ENCODE assay signal across 9 cellular contexts in the genomic region with DNA sequence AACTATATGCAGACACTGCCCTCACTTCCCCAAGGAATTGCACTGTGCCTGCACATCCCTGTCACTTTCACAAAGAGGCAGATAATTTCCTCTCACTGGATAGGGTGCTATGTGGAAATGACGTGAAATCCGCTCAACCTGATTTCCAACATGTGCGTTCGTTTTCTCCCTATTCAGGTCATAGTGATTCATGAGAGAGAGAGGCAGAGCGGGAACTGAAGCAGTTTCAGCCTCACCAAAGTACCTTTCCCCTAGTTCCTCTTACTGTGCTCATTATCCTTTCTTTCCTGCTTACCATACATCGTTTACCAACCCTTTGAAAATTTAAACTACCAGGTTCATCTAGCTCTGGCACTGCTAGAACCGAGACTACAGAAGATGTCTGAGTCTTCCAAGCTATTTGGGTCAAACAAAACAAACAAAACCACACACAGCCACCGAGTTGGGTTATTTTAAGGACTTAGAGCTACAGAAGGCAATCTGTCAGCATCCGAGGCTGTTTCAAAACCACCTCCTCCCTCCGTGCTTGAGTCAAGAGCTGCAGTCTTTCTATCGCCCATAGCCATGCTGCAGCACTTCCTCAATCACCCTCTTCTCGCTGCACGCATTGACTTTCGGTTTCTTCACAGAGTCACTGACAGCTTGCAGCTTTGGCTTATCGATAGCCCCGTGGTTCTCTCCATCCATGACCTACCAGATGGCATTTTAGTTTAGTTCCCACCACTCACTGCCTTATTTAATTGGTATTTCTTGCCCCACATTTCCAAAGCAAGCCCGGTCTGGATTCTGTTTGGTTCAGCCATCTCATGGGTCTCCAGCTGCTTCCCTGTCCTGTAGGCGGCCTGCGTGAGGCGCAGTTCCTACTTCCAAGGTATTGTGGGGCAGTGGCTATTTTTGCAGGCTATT.
DNase-seq lines count a peak whose midpoint lies in the region; ATAC-seq and TF ChIP-seq lines count a peak whose summit lies in the region.
"Had no signal": no experiment of that assay in that cellular context is flagged by ENCODE, and none has a peak within 500 bp of the region (broad histone marks: within the 10 kb centered on the region; RNA-seq: fewer than 3 reads in every experiment).

No MANE protein-coding gene starts in this region.

- H3K4me3 ChIP-seq in A673 (ENCODE audit: low read depth, low read length, poor library complexity, severe bottlenecking) (peak overlapping the region; percentile 41), fibroblast of lung (replicated peaks in 1 of 4; ENCODE audit: control extremely low read depth in 1 of 4, insufficient read depth in 1 of 4, low read depth in 3 of 4, low read length in 4 of 4) (peak overlapping the region; percentile 55 to 75 (median 65)), sigmoid colon (peak overlapping the region in 3 of 4 donors; percentile 11 to 28 (median 12))

- no peak for TF ChIP-seq EP300 in sigmoid colon (IDR thresholded peaks at IDR 0.05)

- TF ChIP-seq POLR2A in sigmoid colon (IDR thresholded peaks at IDR 0.05), result no peak

- H3K4me1 ChIP-seq in A673 (ENCODE audit: insufficient read depth, low read length, poor library complexity, severe bottlenecking) (no peaks in the 10 kb centered on the region), fibroblast of lung (ENCODE audit: control insufficient read depth, extremely low read depth, insufficient read depth, low read length) (no peaks in the 10 kb centered on the region), sigmoid colon (no peaks in the 10 kb centered on the region)
- H3K4me1 ChIP-seq: tibial nerve had no signal

- ATAC-seq in GM18870 (IDR thresholded peaks at IDR 0.05; ENCODE audit: unreplicated experiment), result peak; percentile 95
- peak; percentile 96 for ATAC-seq in HG03095 (IDR thresholded peaks at IDR 0.05; ENCODE audit: unreplicated experiment)

- peak overlapping the region; percentile 89 for H3K4me2 ChIP-seq in fibroblast of lung (ENCODE audit: extremely low read depth, insufficient read depth, low read length)

- POLR2A ChIA-PET in A673 (lab: Charles Lee; ENCODE audit: low non-redundant PET), result interaction anchor here (0.6 kb wide), 1 partner anchor 375 kb away, joined by 3 read pairs; no protein-coding TSS in a partner anchor

- no peaks in the 10 kb centered on the region for H3K36me3 ChIP-seq in A673 (ENCODE audit: insufficient read depth, low read length, poor library complexity, severe bottlenecking)
- no peaks in the 10 kb centered on the region for H3K36me3 ChIP-seq in fibroblast of lung (ENCODE audit: control insufficient read depth, insufficient read depth, low read length)
- no peaks in the 10 kb centered on the region for H3K36me3 ChIP-seq in sigmoid colon
- H3K36me3 ChIP-seq: tibial nerve had no signal

- peak overlapping the region; percentile 99 for H2AFZ ChIP-seq in fibroblast of lung (ENCODE audit: low read length)

- CTCF ChIA-PET in A673 (lab: Charles Lee), result no interaction called here

- peak; percentile 29 for DNase-seq in A673 (ENCODE audit: low spot score)
- DNase-seq in NCI-H510A treated with DMSO at 0.1 percent for 48 hours (lab: John Stamatoyannopoulos, UW), result peak; percentile 90
- DNase-seq in activated CD8-positive, alpha-beta memory T cell treated with anti-CD3 and anti-CD28 coated beads for 24 hours, result peak; percentile 84
- DNase-seq in fibroblast of lung (ENCODE audit: low read depth in 2 of 2), result peak; percentile 6 to 76
- DNase-seq in sigmoid colon, result peak; percentile 56
- DNase-seq in EL, result no peak

- H3K27ac ChIP-seq in A673 (ENCODE audit: low read depth, low read length, poor library complexity, severe bottlenecking), result no peak overlapping the region
- H3K27ac ChIP-seq in fibroblast of lung (ENCODE audit: insufficient read depth, low read length), result peak overlapping the region; percentile 46
- no peak overlapping the region for H3K27ac ChIP-seq in sigmoid colon

- H4K20me1 ChIP-seq in fibroblast of lung (ENCODE audit: control insufficient read depth, extremely low read depth, insufficient read depth, low read length), result no peaks in the 10 kb centered on the region

- H3K79me2 ChIP-seq in fibroblast of lung (ENCODE audit: control insufficient read depth, insufficient read depth, low read length), result no peaks in the 10 kb centered on the region

- H3K9ac ChIP-seq in fibroblast of lung (ENCODE audit: insufficient read depth, low read length), result peak overlapping the region; percentile 59

- H3K9me3 ChIP-seq in A673 (ENCODE audit: low read depth, low read length, poor library complexity, severe bottlenecking), result no peaks in the 10 kb centered on the region
- H3K9me3 ChIP-seq in fibroblast of lung (ENCODE audit: control insufficient read depth, insufficient read depth, low read depth, low read length), result no peaks in the 10 kb centered on the region
- H3K9me3 ChIP-seq in sigmoid colon, result no peaks in the 10 kb centered on the region
- H3K9me3 ChIP-seq: tibial nerve had no signal

- TF ChIP-seq CTCF in A673 (conservative IDR thresholded peaks at IDR 0.05; ENCODE audit: low read depth, low read length) (peak; percentile 44), fibroblast of lung (conservative IDR thresholded peaks at IDR 0.05 in 1 of 2, IDR thresholded peaks at IDR 0.05 in 1 of 2; ENCODE audit: low read depth in 1 of 2, low read length in 2 of 2) (peak; percentile 69 to 71), sigmoid colon (IDR thresholded peaks at IDR 0.05) (no peak)

- H3K27me3 ChIP-seq in A673 (replicated peaks; ENCODE audit: insufficient read depth, low read depth, low read length, poor library complexity) (no peaks in the 10 kb centered on the region), fibroblast of lung (ENCODE audit: control insufficient read depth, insufficient read depth, low read length) (no peaks in the 10 kb centered on the region), sigmoid colon (no peaks in the 10 kb centered on the region)
- H3K27me3 ChIP-seq: tibial nerve had no signal

- 47 to 57% methylated on average over 20 of the region's 20 CpGs for WGBS in sigmoid colon, 2 donors

- BruUV-seq in A673 (replicated peaks; lab: Mats Ljungman, UMichigan), result no TSS peak

- intact Hi-C loops in A673 (cut with micrococcal nuclease; ENCODE audit: unreplicated experiment), result no loop called here
- intact Hi-C loops in sigmoid colon (cut with DNase I), result no loop called here

Comparison
In these comparisons a context has a peak if more than half of its experiments do, and no peak if none do; other contexts are left out.
1. H3K4me3 ChIP-seq: peak in every context shown above with its lines; median percentile 65 in fibroblast of lung; 41 in A673; 12 in sigmoid colon.
2. CTCF ChIP-seq: peak in A673 (single experiment) and fibroblast of lung (2 of 2); none in sigmoid colon (0 of 4).